8 cellular contexts compared by ENCODE assay signal in the genomic region with DNA sequence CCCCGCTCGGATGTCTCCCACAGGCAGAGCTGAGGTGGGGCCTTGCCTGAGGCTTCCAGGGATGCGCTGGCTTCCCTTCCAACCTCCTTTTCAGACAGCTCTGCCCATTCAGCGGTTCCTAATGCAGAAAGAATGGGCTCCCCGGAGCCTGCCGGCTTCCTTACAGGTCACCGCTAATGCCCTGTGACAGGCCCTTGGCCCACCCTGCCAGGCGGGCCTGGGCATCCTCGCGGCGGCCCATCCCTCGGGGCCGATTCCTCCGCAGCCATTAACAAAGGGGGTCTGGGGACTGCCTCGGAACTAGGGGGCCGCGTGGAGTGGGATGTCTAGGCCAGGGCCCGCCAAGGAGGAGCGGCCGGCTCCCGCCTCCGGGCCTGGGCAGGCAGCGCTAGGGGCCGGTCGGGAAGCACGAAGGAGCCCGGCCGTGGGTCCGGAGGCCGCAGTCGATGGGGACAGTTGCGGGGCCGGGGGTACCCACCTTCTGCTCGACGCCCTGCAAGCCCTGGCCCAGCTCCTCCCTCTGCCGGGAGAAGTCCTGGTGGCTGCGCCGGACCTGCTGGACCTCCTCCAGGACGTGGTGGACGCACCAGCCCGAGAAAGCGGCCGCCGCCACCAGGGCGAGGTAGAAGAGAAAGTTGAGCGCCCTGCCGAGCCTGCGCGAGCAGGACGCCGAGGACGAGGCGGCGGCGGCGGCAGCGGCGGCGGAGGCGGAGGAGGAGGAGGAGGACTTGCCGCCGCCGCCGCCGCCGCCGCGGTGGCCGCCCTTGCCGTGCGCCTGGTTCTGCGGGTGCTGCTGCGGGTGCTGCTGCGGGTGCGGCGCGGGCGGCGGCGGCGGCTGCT. TPM values are rescaled to one million over a fixed set of nuclear protein-coding genes. Genes with fewer than 3 reads are reported as not detected.
A peak's percentile ranks its signal among the peaks of the same experiment; 100 is the strongest.
DNase-seq lines count a peak whose midpoint lies in the region; ATAC-seq and TF ChIP-seq lines count a peak whose summit lies in the region.

No MANE protein-coding gene starts in this region.

- TF ChIP-seq CTCF in astrocyte of the cerebellum (IDR thresholded peaks at IDR 0.05; ENCODE audit: low read depth, low read length, missing control alignments) (no peak), psoas muscle (IDR thresholded peaks at IDR 0.05) (peak; percentile 12)

- H3K4me3 Mint-ChIP-seq in T-cell = peak overlapping the region; percentile 72 to 80 (median 77)

- H3K36me3 Mint-ChIP-seq in T-cell = peaks cover 2% of the 10 kb centered on the region

- peak; percentile 19 for ATAC-seq in HG03108 (IDR thresholded peaks at IDR 0.05; ENCODE audit: unreplicated experiment)
- peak; percentile 64 to 72 (median 72) for ATAC-seq in T-cell (replicated peaks in 1 of 4)
- ATAC-seq in psoas muscle = peak; percentile 31 to 74 (median 49)

- DNase-seq in NCI-H748 (lab: John Stamatoyannopoulos, UW; ENCODE audit: unreplicated experiment) (peak; percentile 61), NCI-H748 treated with DMSO at 0.1 percent for 48 hours (lab: John Stamatoyannopoulos, UW) (no peak), T-cell (peak; percentile 28 to 76 (median 60)), astrocyte of the cerebellum (ENCODE audit: low read depth) (no peak), hepatic stellate cell (ENCODE audit: low spot score) (peak; percentile 76), psoas muscle (peak; percentile 79 to 90), HuH-7 (ENCODE audit: low spot score) (no peak)

- peaks cover 0 to 4% of the 10 kb centered on the region in 2 donors for H3K36me3 ChIP-seq in psoas muscle (ENCODE audit: insufficient read depth in 1 of 2, low read depth in 1 of 2)

- POLR2A ChIA-PET in T-cell (lab: Charles Lee) = interaction anchor here in 1 of 2 donors (0.6 to 1.6 kb wide), 3 partner anchors 55 to 1515 kb away, joined by 3 to 10 read pairs (median 4); a partner anchor contains a TSS

- no peaks in the 10 kb centered on the region for H3K9me3 Mint-ChIP-seq in T-cell

- peaks cover 27 to 43% (median 40%) of the 10 kb centered on the region in 3 donors for H3K4me1 Mint-ChIP-seq in T-cell

- no peaks in the 10 kb centered on the region for H3K27me3 Mint-ChIP-seq in T-cell

- H3K4me3 ChIP-seq in astrocyte of the cerebellum (ENCODE audit: low read depth, low read length) = peak overlapping the region; percentile 85
- H3K4me3 ChIP-seq in psoas muscle = peak overlapping the region; percentile 74

- in situ Hi-C loops in astrocyte of the cerebellum (cut with HindIII; ENCODE audit: low sequenced_read_pairs) = no loop called here

- WGBS in psoas muscle, 3 donors = 1 to 2% (median 1%) methylated on average over 37 to 79 of the region's 81 CpGs

- H3K27ac Mint-ChIP-seq in T-cell = peak overlapping the region; percentile 66 to 71

- H3K27ac ChIP-seq in psoas muscle = peak overlapping the region; percentile 95

- no peaks in the 10 kb centered on the region for H3K27me3 ChIP-seq in psoas muscle (ENCODE audit: insufficient read depth in 3 of 3, low read length in 2 of 3)

- CTCF ChIA-PET in T-cell (lab: Charles Lee) = interaction anchor here (0.6 to 1.4 kb wide), 4 partner anchors 19 to 35 kb away, joined by 3 to 7 read pairs (median 4); no protein-coding TSS in a partner anchor

- no peaks in the 10 kb centered on the region for H3K9me3 ChIP-seq in psoas muscle

- peaks cover 38% of the 10 kb centered on the region for H3K4me1 ChIP-seq in psoas muscle

- intact Hi-C loops in psoas muscle (cut with DNase I) = loop anchor here (5.0 kb wide), 1 partner anchor 55 kb away; a partner anchor contains a TSS

RNA-seq across cellular contexts. Expression of a gene that starts 0.7 kb away (rescaled TPM):
- total RNA-seq in T-cell (10 to 100 TPM in 4 of 5 donors, 1 to 10 TPM in 1; 9.0 to 13.8 (median 11.7) TPM), psoas muscle (10 to 100 TPM; 14.2 to 24.4 (median 19.7) TPM)
- polyA plus RNA-seq in psoas muscle = 10 to 100 TPM in 1 of 3 donors, 1 to 10 TPM in 2; 7.6 to 14.7 (median 8.0) TPM

RNA-seq across cellular contexts. Expression of a gene that starts 55.4 kb away (rescaled TPM):
- 100 to 1,000 TPM; 139 to 213 (median 157) TPM for total RNA-seq in T-cell
- total RNA-seq in psoas muscle = 10 to 100 TPM; 26.7 to 63.1 (median 39.0) TPM
- polyA plus RNA-seq in psoas muscle = 10 to 100 TPM in 2 of 3 donors, 1 to 10 TPM in 1; 3.9 to 26.0 (median 15.2) TPM

Comparison
In these comparisons a context has a peak if more than half of its experiments do, and no peak if none do; other contexts are left out.
1. DNase-seq: peak in NCI-H748 (single experiment), T-cell (34 of 34), hepatic stellate cell (single experiment) and psoas muscle (2 of 2); none in NCI-H748 treated with DMSO at 0.1 percent for 48 hours (single experiment), astrocyte of the cerebellum (single experiment) and HuH-7 (single experiment).
2. ATAC-seq: peak in every context shown above with its lines; median percentile 72 in T-cell; 49 in psoas muscle; 19 in HG03108.